1 cellular context compared by ENCODE assay signal in genomic region chr1:167721617-167722151, GRCh38.
TF ChIP-seq lines count a peak whose summit lies in the region.

Gene MPZL1, plus strand, starts transcription at chr1:167721982. Its CDS starts 170 bp downstream, at chr1:167722152.

TF ChIP-seq in HepG2, 621 proteins besides CTCF, POLR2A, EP300 and RAD21 (continued from another document and continues in another):
- TF ChIP-seq, protein P1, sequence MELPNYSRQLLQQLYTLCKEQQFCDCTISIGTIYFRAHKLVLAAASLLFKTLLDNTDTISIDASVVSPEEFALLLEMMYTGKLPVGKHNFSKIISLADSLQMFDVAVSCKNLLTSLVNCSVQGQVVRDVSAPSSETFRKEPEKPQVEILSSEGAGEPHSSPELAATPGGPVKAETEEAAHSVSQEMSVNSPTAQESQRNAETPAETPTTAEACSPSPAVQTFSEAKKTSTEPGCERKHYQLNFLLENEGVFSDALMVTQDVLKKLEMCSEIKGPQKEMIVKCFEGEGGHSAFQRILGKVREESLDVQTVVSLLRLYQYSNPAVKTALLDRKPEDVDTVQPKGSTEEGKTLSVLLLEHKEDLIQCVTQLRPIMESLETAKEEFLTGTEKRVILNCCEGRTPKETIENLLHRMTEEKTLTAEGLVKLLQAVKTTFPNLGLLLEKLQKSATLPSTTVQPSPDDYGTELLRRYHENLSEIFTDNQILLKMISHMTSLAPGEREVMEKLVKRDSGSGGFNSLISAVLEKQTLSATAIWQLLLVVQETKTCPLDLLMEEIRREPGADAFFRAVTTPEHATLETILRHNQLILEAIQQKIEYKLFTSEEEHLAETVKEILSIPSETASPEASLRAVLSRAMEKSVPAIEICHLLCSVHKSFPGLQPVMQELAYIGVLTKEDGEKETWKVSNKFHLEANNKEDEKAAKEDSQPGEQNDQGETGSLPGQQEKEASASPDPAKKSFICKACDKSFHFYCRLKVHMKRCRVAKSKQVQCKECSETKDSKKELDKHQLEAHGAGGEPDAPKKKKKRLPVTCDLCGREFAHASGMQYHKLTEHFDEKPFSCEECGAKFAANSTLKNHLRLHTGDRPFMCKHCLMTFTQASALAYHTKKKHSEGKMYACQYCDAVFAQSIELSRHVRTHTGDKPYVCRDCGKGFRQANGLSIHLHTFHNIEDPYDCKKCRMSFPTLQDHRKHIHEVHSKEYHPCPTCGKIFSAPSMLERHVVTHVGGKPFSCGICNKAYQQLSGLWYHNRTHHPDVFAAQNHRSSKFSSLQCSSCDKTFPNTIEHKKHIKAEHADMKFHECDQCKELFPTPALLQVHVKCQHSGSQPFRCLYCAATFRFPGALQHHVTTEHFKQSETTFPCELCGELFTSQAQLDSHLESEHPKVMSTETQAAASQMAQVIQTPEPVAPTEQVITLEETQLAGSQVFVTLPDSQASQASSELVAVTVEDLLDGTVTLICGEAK (IDR thresholded peaks at IDR 0.05), result no peak
- TF ChIP-seq, protein P1 (CRISPR knock-in tag; IDR thresholded peaks at IDR 0.05), result 0 out of 2 replicates have a peak, but pooled peaks have one; percentile 12
- TF ChIP-seq ZNF598 (CRISPR knock-in tag; IDR thresholded peaks at IDR 0.05; ENCODE audit: borderline replicate concordance) (peak; percentile 68; the same call in 1 of the 2 replicates), MXD4 (CRISPR knock-in tag; IDR thresholded peaks at IDR 0.05) (peak; percentile 38; the same call in 1 of the 2 replicates), ZNF691 (CRISPR knock-in tag; IDR thresholded peaks at IDR 0.05; ENCODE audit: borderline replicate concordance, low read depth) (0 out of 2 replicates have a peak, but pooled peaks have one; percentile 54), KAT7 (CRISPR knock-in tag; IDR thresholded peaks at IDR 0.05; ENCODE audit: borderline replicate concordance) (peak; percentile 46; the same call in 1 of the 2 replicates), ZNF792 (CRISPR knock-in tag; IDR thresholded peaks at IDR 0.05) (peak; percentile 42; the same call in 1 of the 2 replicates), ZNF850 (CRISPR knock-in tag; conservative IDR thresholded peaks at IDR 0.05) (no peak), KDM5B (CRISPR knock-in tag; IDR thresholded peaks at IDR 0.05; ENCODE audit: borderline replicate concordance) (peak; percentile 64; the same call in 1 of the 2 replicates), NKX3-1 (CRISPR knock-in tag; IDR thresholded peaks at IDR 0.05) (peak; percentile 41; the same call in 1 of the 2 replicates), ZNF510 (CRISPR knock-in tag; IDR thresholded peaks at IDR 0.05; ENCODE audit: low read depth) (no peak), SP4 (CRISPR knock-in tag; IDR thresholded peaks at IDR 0.05) (no peak; the same call in 1 of the 2 replicates), ZNF790 (CRISPR knock-in tag; IDR thresholded peaks at IDR 0.05; ENCODE audit: borderline replicate concordance) (peak; percentile 79; the same call in 1 of the 2 replicates), ZNF18 (CRISPR knock-in tag; IDR thresholded peaks at IDR 0.05; ENCODE audit: insufficient replicate concordance) (no peak), GPN1 (CRISPR knock-in tag; IDR thresholded peaks at IDR 0.05; ENCODE audit: borderline replicate concordance) (0 out of 2 replicates have a peak, but pooled peaks have one; percentile 41), MEIS2 (CRISPR knock-in tag; IDR thresholded peaks at IDR 0.05) (peak; percentile 39; the same call in 1 of the 2 replicates), POLR2G (IDR thresholded peaks at IDR 0.05; ENCODE audit: low read depth, low read length) (peak; percentile 67), ZNF564 (CRISPR knock-in tag; IDR thresholded peaks at IDR 0.05) (no peak), ZSCAN9 (CRISPR knock-in tag; IDR thresholded peaks at IDR 0.05; ENCODE audit: borderline replicate concordance) (peak; percentile 48; the same call in 1 of the 2 replicates), ZIK1 (CRISPR knock-in tag; IDR thresholded peaks at IDR 0.05; ENCODE audit: borderline replicate concordance, low read depth) (peak; percentile 91; the same call in 1 of the 2 replicates), KDM5A (IDR thresholded peaks at IDR 0.05; ENCODE audit: borderline replicate concordance, low read length) (0 out of 2 replicates have a peak, but pooled peaks have one; percentile 22), FIP1L1 (IDR thresholded peaks at IDR 0.05; ENCODE audit: borderline replicate concordance, insufficient read depth, low read depth, low read length) (no peak), ZBTB26 (CRISPR knock-in tag; IDR thresholded peaks at IDR 0.05; ENCODE audit: borderline replicate concordance) (peak; percentile 73; the same call in 1 of the 2 replicates), MAZ (IDR thresholded peaks at IDR 0.05; ENCODE audit: borderline replicate concordance, low read depth, low read length) (peak; percentile 12; the same call in 1 of the 2 replicates), MAZ (CRISPR knock-in tag; IDR thresholded peaks at IDR 0.05; ENCODE audit: low read depth) (0 out of 2 replicates have a peak, but pooled peaks have one; percentile 8), HDAC1 (CRISPR knock-in tag; IDR thresholded peaks at IDR 0.05) (peak; percentile 76), CBFB (CRISPR knock-in tag; IDR thresholded peaks at IDR 0.05) (peak; percentile 43; the same call in 1 of the 2 replicates)
- TF ChIP-seq, protein P2, sequence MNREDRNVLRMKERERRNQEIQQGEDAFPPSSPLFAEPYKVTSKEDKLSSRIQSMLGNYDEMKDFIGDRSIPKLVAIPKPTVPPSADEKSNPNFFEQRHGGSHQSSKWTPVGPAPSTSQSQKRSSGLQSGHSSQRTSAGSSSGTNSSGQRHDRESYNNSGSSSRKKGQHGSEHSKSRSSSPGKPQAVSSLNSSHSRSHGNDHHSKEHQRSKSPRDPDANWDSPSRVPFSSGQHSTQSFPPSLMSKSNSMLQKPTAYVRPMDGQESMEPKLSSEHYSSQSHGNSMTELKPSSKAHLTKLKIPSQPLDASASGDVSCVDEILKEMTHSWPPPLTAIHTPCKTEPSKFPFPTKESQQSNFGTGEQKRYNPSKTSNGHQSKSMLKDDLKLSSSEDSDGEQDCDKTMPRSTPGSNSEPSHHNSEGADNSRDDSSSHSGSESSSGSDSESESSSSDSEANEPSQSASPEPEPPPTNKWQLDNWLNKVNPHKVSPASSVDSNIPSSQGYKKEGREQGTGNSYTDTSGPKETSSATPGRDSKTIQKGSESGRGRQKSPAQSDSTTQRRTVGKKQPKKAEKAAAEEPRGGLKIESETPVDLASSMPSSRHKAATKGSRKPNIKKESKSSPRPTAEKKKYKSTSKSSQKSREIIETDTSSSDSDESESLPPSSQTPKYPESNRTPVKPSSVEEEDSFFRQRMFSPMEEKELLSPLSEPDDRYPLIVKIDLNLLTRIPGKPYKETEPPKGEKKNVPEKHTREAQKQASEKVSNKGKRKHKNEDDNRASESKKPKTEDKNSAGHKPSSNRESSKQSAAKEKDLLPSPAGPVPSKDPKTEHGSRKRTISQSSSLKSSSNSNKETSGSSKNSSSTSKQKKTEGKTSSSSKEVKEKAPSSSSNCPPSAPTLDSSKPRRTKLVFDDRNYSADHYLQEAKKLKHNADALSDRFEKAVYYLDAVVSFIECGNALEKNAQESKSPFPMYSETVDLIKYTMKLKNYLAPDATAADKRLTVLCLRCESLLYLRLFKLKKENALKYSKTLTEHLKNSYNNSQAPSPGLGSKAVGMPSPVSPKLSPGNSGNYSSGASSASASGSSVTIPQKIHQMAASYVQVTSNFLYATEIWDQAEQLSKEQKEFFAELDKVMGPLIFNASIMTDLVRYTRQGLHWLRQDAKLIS (CRISPR knock-in tag; IDR thresholded peaks at IDR 0.05), result 0 out of 2 replicates have a peak, but pooled peaks have one; percentile 28
- TF ChIP-seq, protein P3, sequence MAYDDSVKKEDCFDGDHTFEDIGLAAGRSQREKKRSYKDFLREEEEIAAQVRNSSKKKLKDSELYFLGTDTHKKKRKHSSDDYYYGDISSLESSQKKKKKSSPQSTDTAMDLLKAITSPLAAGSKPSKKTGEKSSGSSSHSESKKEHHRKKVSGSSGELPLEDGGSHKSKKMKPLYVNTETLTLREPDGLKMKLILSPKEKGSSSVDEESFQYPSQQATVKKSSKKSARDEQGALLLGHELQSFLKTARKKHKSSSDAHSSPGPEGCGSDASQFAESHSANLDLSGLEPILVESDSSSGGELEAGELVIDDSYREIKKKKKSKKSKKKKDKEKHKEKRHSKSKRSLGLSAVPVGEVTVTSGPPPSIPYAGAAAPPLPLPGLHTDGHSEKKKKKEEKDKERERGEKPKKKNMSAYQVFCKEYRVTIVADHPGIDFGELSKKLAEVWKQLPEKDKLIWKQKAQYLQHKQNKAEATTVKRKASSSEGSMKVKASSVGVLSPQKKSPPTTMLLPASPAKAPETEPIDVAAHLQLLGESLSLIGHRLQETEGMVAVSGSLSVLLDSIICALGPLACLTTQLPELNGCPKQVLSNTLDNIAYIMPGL (CRISPR knock-in tag; IDR thresholded peaks at IDR 0.05; ENCODE audit: borderline replicate concordance in 1 of 2, low read depth in 1 of 2), result peak; percentile 63 to 94; a peak in 3 of 4 replicates
- TF ChIP-seq, protein P4, sequence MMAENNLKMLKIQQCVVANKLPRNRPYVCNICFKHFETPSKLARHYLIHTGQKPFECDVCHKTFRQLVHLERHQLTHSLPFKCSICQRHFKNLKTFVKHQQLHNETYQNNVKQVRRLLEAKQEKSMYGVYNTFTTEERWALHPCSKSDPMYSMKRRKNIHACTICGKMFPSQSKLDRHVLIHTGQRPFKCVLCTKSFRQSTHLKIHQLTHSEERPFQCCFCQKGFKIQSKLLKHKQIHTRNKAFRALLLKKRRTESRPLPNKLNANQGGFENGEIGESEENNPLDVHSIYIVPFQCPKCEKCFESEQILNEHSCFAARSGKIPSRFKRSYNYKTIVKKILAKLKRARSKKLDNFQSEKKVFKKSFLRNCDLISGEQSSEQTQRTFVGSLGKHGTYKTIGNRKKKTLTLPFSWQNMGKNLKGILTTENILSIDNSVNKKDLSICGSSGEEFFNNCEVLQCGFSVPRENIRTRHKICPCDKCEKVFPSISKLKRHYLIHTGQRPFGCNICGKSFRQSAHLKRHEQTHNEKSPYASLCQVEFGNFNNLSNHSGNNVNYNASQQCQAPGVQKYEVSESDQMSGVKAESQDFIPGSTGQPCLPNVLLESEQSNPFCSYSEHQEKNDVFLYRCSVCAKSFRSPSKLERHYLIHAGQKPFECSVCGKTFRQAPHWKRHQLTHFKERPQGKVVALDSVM (CRISPR knock-in tag; IDR thresholded peaks at IDR 0.05), result peak; percentile 13
- TF ChIP-seq, protein P5, sequence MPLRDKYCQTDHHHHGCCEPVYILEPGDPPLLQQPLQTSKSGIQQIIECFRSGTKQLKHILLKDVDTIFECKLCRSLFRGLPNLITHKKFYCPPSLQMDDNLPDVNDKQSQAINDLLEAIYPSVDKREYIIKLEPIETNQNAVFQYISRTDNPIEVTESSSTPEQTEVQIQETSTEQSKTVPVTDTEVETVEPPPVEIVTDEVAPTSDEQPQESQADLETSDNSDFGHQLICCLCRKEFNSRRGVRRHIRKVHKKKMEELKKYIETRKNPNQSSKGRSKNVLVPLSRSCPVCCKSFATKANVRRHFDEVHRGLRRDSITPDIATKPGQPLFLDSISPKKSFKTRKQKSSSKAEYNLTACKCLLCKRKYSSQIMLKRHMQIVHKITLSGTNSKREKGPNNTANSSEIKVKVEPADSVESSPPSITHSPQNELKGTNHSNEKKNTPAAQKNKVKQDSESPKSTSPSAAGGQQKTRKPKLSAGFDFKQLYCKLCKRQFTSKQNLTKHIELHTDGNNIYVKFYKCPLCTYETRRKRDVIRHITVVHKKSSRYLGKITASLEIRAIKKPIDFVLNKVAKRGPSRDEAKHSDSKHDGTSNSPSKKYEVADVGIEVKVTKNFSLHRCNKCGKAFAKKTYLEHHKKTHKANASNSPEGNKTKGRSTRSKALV (CRISPR knock-in tag; IDR thresholded peaks at IDR 0.05), result peak; percentile 8; the same call in 1 of the 2 replicates
